ENCODE assay signal across 8 cellular contexts in the genomic region with DNA sequence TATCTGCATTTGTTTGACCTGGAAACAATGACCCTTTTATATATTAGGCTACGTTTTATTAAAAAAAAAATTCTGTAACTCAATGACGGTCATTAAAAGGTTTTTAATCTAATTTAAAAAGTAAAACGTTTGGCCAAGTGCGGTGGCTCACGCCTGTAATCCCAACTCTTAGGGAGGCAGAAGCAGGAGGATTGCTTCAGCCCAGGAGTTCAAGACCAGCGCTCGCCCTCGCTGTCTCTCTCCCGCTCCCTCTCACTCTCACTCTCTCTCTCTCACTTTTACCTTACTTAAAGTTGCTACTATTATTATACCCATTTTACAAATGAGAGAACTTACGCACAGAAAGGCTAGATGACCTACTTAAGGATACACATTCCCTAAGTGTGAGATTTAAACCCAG.
DNase-seq lines count a peak whose midpoint lies in the region; ATAC-seq and TF ChIP-seq lines count a peak whose summit lies in the region.

No MANE protein-coding gene starts in this region.

- no peaks in the 10 kb centered on the region for H3K27me3 ChIP-seq in BLaER1 treated with 17β-estradiol and CSF1 and Interleukin-3, amounts not matched to agents 10 nM and 100 nM

- H3K9ac ChIP-seq in BLaER1 treated with 17β-estradiol and CSF1 and Interleukin-3, amounts not matched to agents 10 nM and 100 nM, result peak overlapping the region; percentile 87 to 97 (median 90); a peak in 17 of 22 replicates

- ATAC-seq in GM21423 (IDR thresholded peaks at IDR 0.05; ENCODE audit: unreplicated experiment) (no peak), HG02610 (IDR thresholded peaks at IDR 0.05; ENCODE audit: unreplicated experiment) (no peak)

- peaks cover 45% of the 10 kb centered on the region for H3K4me1 Mint-ChIP-seq in dendritic cell treated with granulocyte-macrophage colony-stimulating factor and Interleukin-4, amounts not matched to agents 40 ng/mL and 50 ng/mL, for 4 days (ENCODE audit: low read depth)
- peaks cover 60% of the 10 kb centered on the region for H3K4me1 Mint-ChIP-seq in nephron progenitor cell

- peak overlapping the region; percentile 75 to 93 (median 87) for H3K4me3 ChIP-seq in BLaER1 treated with 17β-estradiol and CSF1 and Interleukin-3, amounts not matched to agents 10 nM and 100 nM
- peak overlapping the region; percentile 88 for H3K4me3 ChIP-seq in NB4 (ENCODE audit: low read depth, low read length)

- H3K4me1 ChIP-seq in BLaER1 treated with 17β-estradiol and CSF1 and Interleukin-3, amounts not matched to agents 10 nM and 100 nM, result peaks cover 40 to 59% (median 48%) of the 10 kb centered on the region in 10 experiments

- H3K4me2 ChIP-seq in BLaER1 treated with 17β-estradiol and CSF1 and Interleukin-3, amounts not matched to agents 10 nM and 100 nM, result peak overlapping the region; percentile 83 to 98 (median 88)

- H4K20me1 ChIP-seq in BLaER1 treated with 17β-estradiol and CSF1 and Interleukin-3, amounts not matched to agents 10 nM and 100 nM, result no peaks in the 10 kb centered on the region

- TF ChIP-seq POLR2A in NB4 (IDR thresholded peaks at IDR 0.05; ENCODE audit: extremely low read depth, insufficient read length), result no peak

- H3K27ac Mint-ChIP-seq in dendritic cell treated with granulocyte-macrophage colony-stimulating factor and Interleukin-4, amounts not matched to agents 40 ng/mL and 50 ng/mL, for 4 days, result peak overlapping the region; percentile 93
- peak overlapping the region; percentile 99 for H3K27ac Mint-ChIP-seq in nephron progenitor cell

- no peaks in the 10 kb centered on the region for H3K27me3 Mint-ChIP-seq in dendritic cell treated with granulocyte-macrophage colony-stimulating factor and Interleukin-4, amounts not matched to agents 40 ng/mL and 50 ng/mL, for 4 days
- no peaks in the 10 kb centered on the region for H3K27me3 Mint-ChIP-seq in nephron progenitor cell (ENCODE audit: low read depth, poor library complexity)

- no peak for DNase-seq in NB4 (ENCODE audit: low read depth)
- no peak for DNase-seq in nephron progenitor cell
- DNase-seq in activated CD8-positive, alpha-beta memory T cell treated with anti-CD3 and anti-CD28 coated beads, Interleukin-2, amount 50 U/mL, for 48 hours, result no peak
- DNase-seq in COLO668 (lab: John Stamatoyannopoulos, UW; ENCODE audit: unreplicated experiment), result no peak

- peaks cover 0 to 17% (median 6%) of the 10 kb centered on the region in 11 experiments; a peak in 7 of 22 replicates for H3K9me3 ChIP-seq in BLaER1 treated with 17β-estradiol and CSF1 and Interleukin-3, amounts not matched to agents 10 nM and 100 nM (replicated peaks in 1 of 11)

- no peak for TF ChIP-seq CTCF in NB4 (IDR thresholded peaks at IDR 0.05; ENCODE audit: low read depth, low read length)
- no peak for TF ChIP-seq CTCF in nephron progenitor cell (IDR thresholded peaks at IDR 0.05)

- intact Hi-C loops in dendritic cell treated with granulocyte-macrophage colony-stimulating factor and Interleukin-4, amounts not matched to agents 40 ng/mL and 50 ng/mL, for 4 days (cut with micrococcal nuclease), result no loop called here

- H3K4me3 Mint-ChIP-seq in dendritic cell treated with granulocyte-macrophage colony-stimulating factor and Interleukin-4, amounts not matched to agents 40 ng/mL and 50 ng/mL, for 4 days, result peak overlapping the region; percentile 92
- peak overlapping the region; percentile 95 for H3K4me3 Mint-ChIP-seq in nephron progenitor cell

- peak overlapping the region in 9 of 11 experiments; percentile 41 to 94 (median 89); a peak in 16 of 22 replicates for H3K27ac ChIP-seq in BLaER1 treated with 17β-estradiol and CSF1 and Interleukin-3, amounts not matched to agents 10 nM and 100 nM

- H3K9me3 Mint-ChIP-seq in dendritic cell treated with granulocyte-macrophage colony-stimulating factor and Interleukin-4, amounts not matched to agents 40 ng/mL and 50 ng/mL, for 4 days, result peaks cover 12% of the 10 kb centered on the region
- no peaks in the 10 kb centered on the region for H3K9me3 Mint-ChIP-seq in nephron progenitor cell

- H3K36me3 Mint-ChIP-seq in dendritic cell treated with granulocyte-macrophage colony-stimulating factor and Interleukin-4, amounts not matched to agents 40 ng/mL and 50 ng/mL, for 4 days (ENCODE audit: low read depth), result peaks cover 34% of the 10 kb centered on the region
- H3K36me3 Mint-ChIP-seq in nephron progenitor cell (ENCODE audit: low read depth), result peaks cover 22% of the 10 kb centered on the region

- peaks cover 8 to 28% (median 17%) of the 10 kb centered on the region in 11 experiments; a peak in 21 of 22 replicates for H3K36me3 ChIP-seq in BLaER1 treated with 17β-estradiol and CSF1 and Interleukin-3, amounts not matched to agents 10 nM and 100 nM
